10 cellular contexts compared by ENCODE assay signal in the genomic region with DNA sequence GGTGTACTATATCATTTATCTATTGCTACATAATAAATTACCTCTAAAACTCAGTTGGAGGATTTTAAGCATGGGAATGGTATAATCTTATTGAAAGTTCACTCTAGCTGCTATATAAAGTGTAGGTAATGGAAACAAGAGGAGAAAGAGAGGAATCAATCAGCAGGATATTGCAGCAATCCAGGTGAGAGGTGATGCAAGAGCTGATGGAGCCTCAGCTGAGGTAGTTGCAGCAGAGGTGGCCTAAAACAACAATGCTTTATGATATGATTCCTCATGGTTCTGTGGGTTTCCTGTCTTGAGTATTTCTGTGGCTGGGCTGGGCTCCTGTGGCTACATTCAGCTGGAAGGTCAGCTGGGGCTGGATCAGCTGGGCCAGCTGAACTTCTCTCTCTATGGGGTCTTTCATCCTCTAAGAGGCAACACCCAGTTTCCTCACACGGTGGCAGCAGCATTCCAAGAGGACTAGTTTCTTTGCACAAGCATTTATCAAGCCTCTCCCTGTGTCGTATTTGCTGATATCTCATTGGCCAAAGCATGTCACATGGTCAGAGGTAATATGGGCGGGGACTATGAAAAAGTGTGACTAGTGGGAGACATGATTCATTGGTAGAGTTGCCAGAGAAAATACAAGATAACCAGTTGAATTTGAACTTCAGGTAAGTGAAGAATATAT.
DNase-seq lines count a peak whose midpoint lies in the region; ATAC-seq and TF ChIP-seq lines count a peak whose summit lies in the region.
"Had no signal": no experiment of that assay in that cellular context is flagged by ENCODE, and none has a peak within 500 bp of the region (broad histone marks: within the 10 kb centered on the region; RNA-seq: fewer than 3 reads in every experiment).

No MANE protein-coding gene starts in this region.

- no peak overlapping the region for H2AFZ ChIP-seq in DND-41 (ENCODE audit: low read depth, low read length)

- TF ChIP-seq CTCF in 22Rv1 (IDR thresholded peaks at IDR 0.05) = peak; percentile 54
- TF ChIP-seq CTCF in DND-41 (IDR thresholded peaks at IDR 0.05; ENCODE audit: borderline replicate concordance, extremely low read depth, low read length, poor library complexity, severe bottlenecking) = peak; percentile 19
- peak; percentile 4 for TF ChIP-seq CTCF in epithelial cell of proximal tubule (conservative IDR thresholded peaks at IDR 0.05; ENCODE audit: low read depth, low read length)
- no peak for TF ChIP-seq CTCF in GM20000 (IDR thresholded peaks at IDR 0.05; ENCODE audit: extremely low read depth, missing control alignments)

- no peaks in the 10 kb centered on the region for H3K79me2 ChIP-seq in DND-41 (ENCODE audit: insufficient read depth, low read length)

- no peak for DNase-seq in DND-41
- peak; percentile 46 for DNase-seq in NCI-H524 treated with DMSO at 0.1 percent for 48 hours (lab: John Stamatoyannopoulos, UW)
- no peak for DNase-seq in epithelial cell of proximal tubule (ENCODE audit: low read depth)
- no peak for DNase-seq in GM20000 (ENCODE audit: low spot score)
- DNase-seq in stimulated activated CD4-positive, alpha-beta T cell treated with anti-CD3 and anti-CD28 coated beads, Interleukin-12 subunit alpha, Interleukin-12 subunit beta, amount 100 ng/mL, for 4 hours = no peak
- DNase-seq in T-helper 9 cell = no peak
- DNase-seq: NCI-H510A treated with DMSO at 0.1 percent for 48 hours, transverse colon had no signal

- H3K27me3 ChIP-seq in DND-41 (ENCODE audit: insufficient read depth, low read length, poor library complexity) = no peaks in the 10 kb centered on the region
- H3K27me3 ChIP-seq: transverse colon had no signal

- H3K27ac ChIP-seq in 22Rv1 (no peak overlapping the region), DND-41 (ENCODE audit: low read length) (no peak overlapping the region)
- H3K27ac ChIP-seq: transverse colon had no signal

- H4K20me1 ChIP-seq in DND-41 (ENCODE audit: insufficient read depth, low read length) = no peaks in the 10 kb centered on the region

- H3K4me3 ChIP-seq in DND-41 (ENCODE audit: low read depth in 1 of 2, low read length in 2 of 2) (no peak overlapping the region), epithelial cell of proximal tubule (ENCODE audit: low read depth, low read length) (no peak overlapping the region)
- H3K4me3 ChIP-seq: transverse colon had no signal

- no peak overlapping the region for H3K9ac ChIP-seq in DND-41 (ENCODE audit: low read depth, low read length)

- no peak overlapping the region for H3K4me2 ChIP-seq in DND-41 (ENCODE audit: insufficient read depth, low read length)

- H3K9me3 ChIP-seq in DND-41 (ENCODE audit: insufficient read depth, low read length, severe bottlenecking) = peaks cover 9% of the 10 kb centered on the region

- no peaks in the 10 kb centered on the region for H3K4me1 ChIP-seq in DND-41 (ENCODE audit: insufficient read depth, low read length)
- H3K4me1 ChIP-seq: transverse colon had no signal

- no peak for ATAC-seq in DND-41 (ENCODE audit: insufficient read depth, low read depth)
- ATAC-seq in GM21723 (IDR thresholded peaks at IDR 0.05; ENCODE audit: unreplicated experiment) = no peak

- no peaks in the 10 kb centered on the region for H3K36me3 ChIP-seq in DND-41 (ENCODE audit: insufficient read depth, low read length)
- H3K36me3 ChIP-seq: transverse colon had no signal
